Comparison of ENCODE assay signal across 1 cellular context in the genomic region with DNA sequence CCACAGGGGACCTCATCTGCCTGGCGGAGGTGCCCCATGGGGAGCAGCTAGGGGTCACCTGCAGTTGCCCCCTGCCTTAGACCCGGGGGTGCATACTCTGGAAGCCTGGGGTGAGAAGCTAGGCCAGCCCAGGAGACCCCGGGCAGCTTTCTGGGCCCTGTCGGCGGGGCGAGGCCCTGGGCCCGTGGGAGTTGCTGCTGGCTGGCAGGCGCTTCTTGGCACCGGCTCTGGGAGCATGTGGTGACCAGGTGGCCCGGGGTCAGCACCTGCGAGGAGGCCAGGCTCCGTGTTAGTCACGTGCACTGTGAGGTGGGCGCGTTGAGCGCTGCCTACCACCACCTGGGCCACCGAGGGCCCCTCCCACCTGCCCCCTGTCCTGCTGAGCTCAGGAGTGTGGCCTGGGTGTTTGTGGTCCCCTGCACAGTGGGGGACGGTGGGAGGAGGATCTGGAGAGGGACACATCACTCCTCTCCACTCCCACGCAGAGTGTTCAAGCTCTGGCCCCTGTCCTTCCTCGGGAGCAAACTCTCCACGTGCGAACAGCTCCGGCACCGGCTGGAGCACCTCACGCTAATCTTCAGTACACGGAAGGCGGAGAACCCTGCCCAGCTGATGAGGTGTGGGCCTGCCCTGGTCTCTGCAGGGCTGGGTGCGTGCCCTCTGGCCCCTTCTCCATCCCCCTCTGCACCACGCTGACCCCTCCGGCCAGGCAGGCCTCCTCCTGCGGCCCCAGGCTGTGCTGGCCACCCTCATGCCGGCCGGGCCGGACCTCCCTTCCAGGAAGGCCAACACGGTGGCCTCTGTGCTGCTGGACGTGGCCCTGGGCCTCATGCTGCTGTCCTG.
A peak's percentile ranks its signal among the peaks of the same experiment; 100 is the strongest.
TF ChIP-seq lines count a peak whose summit lies in the region.

No MANE protein-coding gene starts in this region.

TF ChIP-seq in HepG2, 621 proteins besides CTCF, POLR2A, EP300 and RAD21:
- TF ChIP-seq, protein P1, sequence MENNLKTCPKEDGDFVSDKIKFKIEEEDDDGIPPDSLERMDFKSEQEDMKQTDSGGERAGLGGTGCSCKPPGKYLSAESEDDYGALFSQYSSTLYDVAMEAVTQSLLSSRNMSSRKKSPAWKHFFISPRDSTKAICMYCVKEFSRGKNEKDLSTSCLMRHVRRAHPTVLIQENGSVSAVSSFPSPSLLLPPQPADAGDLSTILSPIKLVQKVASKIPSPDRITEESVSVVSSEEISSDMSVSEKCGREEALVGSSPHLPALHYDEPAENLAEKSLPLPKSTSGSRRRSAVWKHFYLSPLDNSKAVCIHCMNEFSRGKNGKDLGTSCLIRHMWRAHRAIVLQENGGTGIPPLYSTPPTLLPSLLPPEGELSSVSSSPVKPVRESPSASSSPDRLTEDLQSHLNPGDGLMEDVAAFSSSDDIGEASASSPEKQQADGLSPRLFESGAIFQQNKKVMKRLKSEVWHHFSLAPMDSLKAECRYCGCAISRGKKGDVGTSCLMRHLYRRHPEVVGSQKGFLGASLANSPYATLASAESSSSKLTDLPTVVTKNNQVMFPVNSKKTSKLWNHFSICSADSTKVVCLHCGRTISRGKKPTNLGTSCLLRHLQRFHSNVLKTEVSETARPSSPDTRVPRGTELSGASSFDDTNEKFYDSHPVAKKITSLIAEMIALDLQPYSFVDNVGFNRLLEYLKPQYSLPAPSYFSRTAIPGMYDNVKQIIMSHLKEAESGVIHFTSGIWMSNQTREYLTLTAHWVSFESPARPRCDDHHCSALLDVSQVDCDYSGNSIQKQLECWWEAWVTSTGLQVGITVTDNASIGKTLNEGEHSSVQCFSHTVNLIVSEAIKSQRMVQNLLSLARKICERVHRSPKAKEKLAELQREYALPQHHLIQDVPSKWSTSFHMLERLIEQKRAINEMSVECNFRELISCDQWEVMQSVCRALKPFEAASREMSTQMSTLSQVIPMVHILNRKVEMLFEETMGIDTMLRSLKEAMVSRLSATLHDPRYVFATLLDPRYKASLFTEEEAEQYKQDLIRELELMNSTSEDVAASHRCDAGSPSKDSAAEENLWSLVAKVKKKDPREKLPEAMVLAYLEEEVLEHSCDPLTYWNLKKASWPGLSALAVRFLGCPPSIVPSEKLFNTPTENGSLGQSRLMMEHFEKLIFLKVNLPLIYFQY (CRISPR knock-in tag; IDR thresholded peaks at IDR 0.05; ENCODE audit: borderline replicate concordance) = no peak
- TF ChIP-seq HOXA3 (CRISPR knock-in tag; IDR thresholded peaks at IDR 0.05) (0 out of 2 replicates have a peak, but pooled peaks have one; percentile 2), ZNF296 (CRISPR knock-in tag; conservative IDR thresholded peaks at IDR 0.05) (no peak), ZBTB7A (CRISPR knock-in tag; IDR thresholded peaks at IDR 0.05) (no peak), ZNF446 (CRISPR knock-in tag; IDR thresholded peaks at IDR 0.05) (no peak), RBFOX2 (IDR thresholded peaks at IDR 0.05; ENCODE audit: low read depth, low read length) (peak; percentile 48), FOXK1 (CRISPR knock-in tag; IDR thresholded peaks at IDR 0.05; ENCODE audit: borderline replicate concordance, low read depth) (no peak), TEAD3 (CRISPR knock-in tag; optimal IDR thresholded peaks at IDR 0.05; ENCODE audit: borderline replicate concordance) (no peak), ZBTB7B (CRISPR knock-in tag; IDR thresholded peaks at IDR 0.05) (no peak), DMAP1 (CRISPR knock-in tag; IDR thresholded peaks at IDR 0.05) (no peak), NR2F6 (IDR thresholded peaks at IDR 0.05) (no peak), NR2F6 (CRISPR knock-in tag; IDR thresholded peaks at IDR 0.05) (no peak), TEAD2 (CRISPR knock-in tag; IDR thresholded peaks at IDR 0.05) (no peak), SSRP1 (CRISPR knock-in tag; IDR thresholded peaks at IDR 0.05) (no peak), POLR2AphosphoS5 (IDR thresholded peaks at IDR 0.05; ENCODE audit: low read depth, low read length) (no peak), SP140L (CRISPR knock-in tag; IDR thresholded peaks at IDR 0.05; ENCODE audit: borderline replicate concordance) (no peak), AGO2 (optimal IDR thresholded peaks at IDR 0.05; ENCODE audit: low read depth, low read length) (peak; percentile 52), HNRNPLL (IDR thresholded peaks at IDR 0.05; ENCODE audit: low read depth, low read length, poor library complexity, severe bottlenecking) (no peak), ADNP (CRISPR knock-in tag; IDR thresholded peaks at IDR 0.05) (no peak), WIZ (CRISPR knock-in tag; IDR thresholded peaks at IDR 0.05) (no peak), SMAD9 (CRISPR knock-in tag; IDR thresholded peaks at IDR 0.05) (no peak), CC2D1A (CRISPR knock-in tag; IDR thresholded peaks at IDR 0.05) (no peak), ZNF30 (CRISPR knock-in tag; IDR thresholded peaks at IDR 0.05) (no peak), IKZF4 (CRISPR knock-in tag; IDR thresholded peaks at IDR 0.05; ENCODE audit: borderline replicate concordance, low read depth, not compliant biosample characterization) (no peak)
- TF ChIP-seq, protein P2, sequence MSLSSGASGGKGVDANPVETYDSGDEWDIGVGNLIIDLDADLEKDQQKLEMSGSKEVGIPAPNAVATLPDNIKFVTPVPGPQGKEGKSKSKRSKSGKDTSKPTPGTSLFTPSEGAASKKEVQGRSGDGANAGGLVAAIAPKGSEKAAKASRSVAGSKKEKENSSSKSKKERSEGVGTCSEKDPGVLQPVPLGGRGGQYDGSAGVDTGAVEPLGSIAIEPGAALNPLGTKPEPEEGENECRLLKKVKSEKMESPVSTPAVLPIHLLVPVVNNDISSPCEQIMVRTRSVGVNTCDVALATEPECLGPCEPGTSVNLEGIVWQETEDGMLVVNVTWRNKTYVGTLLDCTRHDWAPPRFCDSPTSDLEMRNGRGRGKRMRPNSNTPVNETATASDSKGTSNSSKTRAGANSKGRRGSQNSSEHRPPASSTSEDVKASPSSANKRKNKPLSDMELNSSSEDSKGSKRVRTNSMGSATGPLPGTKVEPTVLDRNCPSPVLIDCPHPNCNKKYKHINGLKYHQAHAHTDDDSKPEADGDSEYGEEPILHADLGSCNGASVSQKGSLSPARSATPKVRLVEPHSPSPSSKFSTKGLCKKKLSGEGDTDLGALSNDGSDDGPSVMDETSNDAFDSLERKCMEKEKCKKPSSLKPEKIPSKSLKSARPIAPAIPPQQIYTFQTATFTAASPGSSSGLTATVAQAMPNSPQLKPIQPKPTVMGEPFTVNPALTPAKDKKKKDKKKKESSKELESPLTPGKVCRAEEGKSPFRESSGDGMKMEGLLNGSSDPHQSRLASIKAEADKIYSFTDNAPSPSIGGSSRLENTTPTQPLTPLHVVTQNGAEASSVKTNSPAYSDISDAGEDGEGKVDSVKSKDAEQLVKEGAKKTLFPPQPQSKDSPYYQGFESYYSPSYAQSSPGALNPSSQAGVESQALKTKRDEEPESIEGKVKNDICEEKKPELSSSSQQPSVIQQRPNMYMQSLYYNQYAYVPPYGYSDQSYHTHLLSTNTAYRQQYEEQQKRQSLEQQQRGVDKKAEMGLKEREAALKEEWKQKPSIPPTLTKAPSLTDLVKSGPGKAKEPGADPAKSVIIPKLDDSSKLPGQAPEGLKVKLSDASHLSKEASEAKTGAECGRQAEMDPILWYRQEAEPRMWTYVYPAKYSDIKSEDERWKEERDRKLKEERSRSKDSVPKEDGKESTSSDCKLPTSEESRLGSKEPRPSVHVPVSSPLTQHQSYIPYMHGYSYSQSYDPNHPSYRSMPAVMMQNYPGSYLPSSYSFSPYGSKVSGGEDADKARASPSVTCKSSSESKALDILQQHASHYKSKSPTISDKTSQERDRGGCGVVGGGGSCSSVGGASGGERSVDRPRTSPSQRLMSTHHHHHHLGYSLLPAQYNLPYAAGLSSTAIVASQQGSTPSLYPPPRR (CRISPR knock-in tag; IDR thresholded peaks at IDR 0.05; ENCODE audit: borderline replicate concordance) = no peak
- TF ChIP-seq, protein P3, sequence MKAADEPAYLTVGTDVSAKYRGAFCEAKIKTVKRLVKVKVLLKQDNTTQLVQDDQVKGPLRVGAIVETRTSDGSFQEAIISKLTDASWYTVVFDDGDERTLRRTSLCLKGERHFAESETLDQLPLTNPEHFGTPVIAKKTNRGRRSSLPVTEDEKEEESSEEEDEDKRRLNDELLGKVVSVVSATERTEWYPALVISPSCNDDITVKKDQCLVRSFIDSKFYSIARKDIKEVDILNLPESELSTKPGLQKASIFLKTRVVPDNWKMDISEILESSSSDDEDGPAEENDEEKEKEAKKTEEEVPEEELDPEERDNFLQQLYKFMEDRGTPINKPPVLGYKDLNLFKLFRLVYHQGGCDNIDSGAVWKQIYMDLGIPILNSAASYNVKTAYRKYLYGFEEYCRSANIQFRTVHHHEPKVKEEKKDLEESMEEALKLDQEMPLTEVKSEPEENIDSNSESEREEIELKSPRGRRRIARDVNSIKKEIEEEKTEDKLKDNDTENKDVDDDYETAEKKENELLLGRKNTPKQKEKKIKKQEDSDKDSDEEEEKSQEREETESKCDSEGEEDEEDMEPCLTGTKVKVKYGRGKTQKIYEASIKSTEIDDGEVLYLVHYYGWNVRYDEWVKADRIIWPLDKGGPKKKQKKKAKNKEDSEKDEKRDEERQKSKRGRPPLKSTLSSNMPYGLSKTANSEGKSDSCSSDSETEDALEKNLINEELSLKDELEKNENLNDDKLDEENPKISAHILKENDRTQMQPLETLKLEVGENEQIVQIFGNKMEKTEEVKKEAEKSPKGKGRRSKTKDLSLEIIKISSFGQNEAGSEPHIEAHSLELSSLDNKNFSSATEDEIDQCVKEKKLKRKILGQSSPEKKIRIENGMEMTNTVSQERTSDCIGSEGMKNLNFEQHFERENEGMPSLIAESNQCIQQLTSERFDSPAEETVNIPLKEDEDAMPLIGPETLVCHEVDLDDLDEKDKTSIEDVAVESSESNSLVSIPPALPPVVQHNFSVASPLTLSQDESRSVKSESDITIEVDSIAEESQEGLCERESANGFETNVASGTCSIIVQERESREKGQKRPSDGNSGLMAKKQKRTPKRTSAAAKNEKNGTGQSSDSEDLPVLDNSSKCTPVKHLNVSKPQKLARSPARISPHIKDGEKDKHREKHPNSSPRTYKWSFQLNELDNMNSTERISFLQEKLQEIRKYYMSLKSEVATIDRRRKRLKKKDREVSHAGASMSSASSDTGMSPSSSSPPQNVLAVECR (CRISPR knock-in tag; IDR thresholded peaks at IDR 0.05; ENCODE audit: borderline replicate concordance) = no peak
- TF ChIP-seq, protein P4, sequence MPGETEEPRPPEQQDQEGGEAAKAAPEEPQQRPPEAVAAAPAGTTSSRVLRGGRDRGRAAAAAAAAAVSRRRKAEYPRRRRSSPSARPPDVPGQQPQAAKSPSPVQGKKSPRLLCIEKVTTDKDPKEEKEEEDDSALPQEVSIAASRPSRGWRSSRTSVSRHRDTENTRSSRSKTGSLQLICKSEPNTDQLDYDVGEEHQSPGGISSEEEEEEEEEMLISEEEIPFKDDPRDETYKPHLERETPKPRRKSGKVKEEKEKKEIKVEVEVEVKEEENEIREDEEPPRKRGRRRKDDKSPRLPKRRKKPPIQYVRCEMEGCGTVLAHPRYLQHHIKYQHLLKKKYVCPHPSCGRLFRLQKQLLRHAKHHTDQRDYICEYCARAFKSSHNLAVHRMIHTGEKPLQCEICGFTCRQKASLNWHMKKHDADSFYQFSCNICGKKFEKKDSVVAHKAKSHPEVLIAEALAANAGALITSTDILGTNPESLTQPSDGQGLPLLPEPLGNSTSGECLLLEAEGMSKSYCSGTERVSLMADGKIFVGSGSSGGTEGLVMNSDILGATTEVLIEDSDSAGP (CRISPR knock-in tag; IDR thresholded peaks at IDR 0.05; ENCODE audit: borderline replicate concordance) = no peak
